In genomic region chr22:41780714-41781507, GRCh38 we compare ENCODE assay signal across 8 cellular contexts. TPM values are rescaled to one million over a fixed set of nuclear protein-coding genes. Genes with fewer than 3 reads are reported as not detected.
DNase-seq lines count a peak whose midpoint lies in the region; ATAC-seq, FAIRE-seq and TF ChIP-seq lines count a peak whose summit lies in the region.

No MANE protein-coding gene starts in this region.

- no peak overlapping the region for H3K9ac ChIP-seq in kidney (ENCODE audit: low read length in 2 of 2)

- peak; percentile 87 for ATAC-seq in HG02870 (IDR thresholded peaks at IDR 0.05; ENCODE audit: unreplicated experiment)

- no peak overlapping the region for H3K4me3 ChIP-seq in kidney (ENCODE audit: low read length in 2 of 2)

- H3K4me1 ChIP-seq in kidney (ENCODE audit: control insufficient read depth in 1 of 2, insufficient read depth in 1 of 2, low read depth in 1 of 2, low read length in 2 of 2): peaks cover 0 to 2% of the 10 kb centered on the region in 2 donors

- no peak for TF ChIP-seq CTCF in kidney (IDR thresholded peaks at IDR 0.05; ENCODE audit: borderline replicate concordance, extremely low read depth, insufficient read depth)

- H3K9me3 ChIP-seq in kidney (ENCODE audit: control insufficient read depth in 1 of 2, low read length in 2 of 2): no peaks in the 10 kb centered on the region

- no peaks in the 10 kb centered on the region for H3K36me3 ChIP-seq in kidney (ENCODE audit: control insufficient read depth in 1 of 2, insufficient read depth in 2 of 2, low read length in 2 of 2)

- intact Hi-C loops in kidney (cut with DNase I): no loop called here

- FAIRE-seq in GM18507 (lab: Jason Lieb, UNC) (peak; percentile 98), kidney (lab: Jason Lieb, UNC) (no peak)

- DNase-seq in GM18507 (ENCODE audit: extremely low spot score, insufficient read length, low read depth): peak; percentile 70
- DNase-seq in RPMI7951 (ENCODE audit: low read depth): peak; percentile 11
- DNase-seq in activated effector memory CD4-positive, alpha-beta T cell treated with anti-CD3 and anti-CD28 coated beads, Interleukin-2, amount 50 U/mL, for 16 hours: peak; percentile 95
- DNase-seq in kidney: peak; percentile 91
- DNase-seq in stimulated activated CD4-positive, alpha-beta T cell treated with anti-CD3 and anti-CD28 coated beads, TNF-alpha, amount 100 ng/mL, for 4 hours (ENCODE audit: low read depth in 3 of 3): peak; percentile 37 to 68 (median 56)
- no peak for DNase-seq in NCI-H146 treated with DMSO at 0.1 percent for 48 hours (lab: John Stamatoyannopoulos, UW; ENCODE audit: unreplicated experiment)
- DNase-seq in NCI-H2081 treated with DMSO at 0.1 percent for 48 hours (lab: John Stamatoyannopoulos, UW): no peak

- H3K27ac ChIP-seq in kidney (ENCODE audit: low read depth in 2 of 2, low read length in 2 of 2): no peak overlapping the region

RNA-seq across cellular contexts. Expression of gene CCDC134, which starts 19.6 kb away (rescaled TPM):
- total RNA-seq in RPMI7951 (2014; rRNA removed; shearing (Covaris generic)): 8.1 and 11.2 TPM in 2 replicates
- total RNA-seq in kidney: 12.2 TPM
- polyA plus RNA-seq in kidney (ENCODE audit: insufficient read depth, low read depth, low replicate concordance): 5.0 TPM

RNA-seq across cellular contexts. Expression of gene SREBF2, which starts 52.0 kb away (rescaled TPM):
- 27.4 and 27.6 TPM in 2 replicates for total RNA-seq in RPMI7951 (2014; rRNA removed; shearing (Covaris generic))
- 71.4 TPM for total RNA-seq in kidney
- polyA plus RNA-seq in kidney (ENCODE audit: insufficient read depth, low read depth, low replicate concordance): 49.2 TPM

Comparison
In these comparisons a context has a peak if more than half of its experiments do, and no peak if none do; other contexts are left out.
1. DNase-seq: peak in GM18507 (single experiment), RPMI7951 (single experiment), activated effector memory CD4-positive, alpha-beta T cell treated with anti-CD3 and anti-CD28 coated beads, Interleukin-2, amount 50 U/mL, for 16 hours (single experiment), kidney (single experiment) and stimulated activated CD4-positive, alpha-beta T cell treated with anti-CD3 and anti-CD28 coated beads, TNF-alpha, amount 100 ng/mL, for 4 hours (3 of 3); none in NCI-H146 treated with DMSO at 0.1 percent for 48 hours (single experiment) and NCI-H2081 treated with DMSO at 0.1 percent for 48 hours (single experiment).